In the genomic region with DNA sequence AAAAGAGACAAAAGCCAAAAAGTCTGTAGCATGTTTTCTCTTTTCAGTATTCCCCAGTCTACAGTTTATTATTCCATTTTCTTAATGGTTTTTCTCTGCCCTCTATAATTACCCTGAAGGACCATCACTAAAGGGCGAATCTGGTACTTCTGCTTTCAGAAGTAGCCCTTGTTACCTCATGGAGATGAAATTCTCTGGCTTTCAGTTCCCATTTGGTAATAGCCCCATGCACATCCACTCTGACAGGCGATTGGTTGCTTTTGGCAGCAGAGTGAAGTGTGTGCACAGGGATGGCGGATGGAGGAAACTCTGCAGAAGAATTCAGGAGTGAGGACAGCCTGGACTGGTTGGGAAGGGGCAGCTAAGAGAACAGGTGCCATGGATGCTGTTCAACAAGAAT, we compare ENCODE assay signal across 9 cellular contexts.
DNase-seq lines count a peak whose midpoint lies in the region; ATAC-seq and TF ChIP-seq lines count a peak whose summit lies in the region.
"Had no signal": no experiment of that assay in that cellular context is flagged by ENCODE, and none has a peak within 500 bp of the region (broad histone marks: within the 10 kb centered on the region; RNA-seq: fewer than 3 reads in every experiment).

No MANE protein-coding gene starts in this region.

- no peak for TF ChIP-seq RAD21 in neural cell (conservative IDR thresholded peaks at IDR 0.05)

- H3K36me3 Mint-ChIP-seq in CD8-positive, alpha-beta memory T cell: peaks cover 0 to 1% (median 0%) of the 10 kb centered on the region in 3 donors
- H3K36me3 Mint-ChIP-seq: brain had no signal

- H3K27me3 ChIP-seq in neural cell (ENCODE audit: insufficient read depth, low read depth, low read length): no peaks in the 10 kb centered on the region
- no peaks in the 10 kb centered on the region for H3K27me3 ChIP-seq in CD8-positive, alpha-beta memory T cell (ENCODE audit: insufficient read depth, low read length, poor library complexity, severe bottlenecking)

- DNase-seq in NB4 (ENCODE audit: low read depth): peak; percentile 34
- no peak for DNase-seq in RKO (ENCODE audit: low spot score)
- no peak for DNase-seq in HK-2 (ENCODE audit: unreplicated experiment)
- no peak for DNase-seq in CD8-positive, alpha-beta memory T cell
- DNase-seq in cerebellar cortex (ENCODE audit: low spot score): no peak

- no peaks in the 10 kb centered on the region for H3K79me2 ChIP-seq in neural cell (replicated peaks; ENCODE audit: insufficient read depth, low read length)

- TF ChIP-seq POLR2A in NB4 (IDR thresholded peaks at IDR 0.05; ENCODE audit: extremely low read depth, insufficient read length): no peak

- H2AFZ ChIP-seq in neural cell (ENCODE audit: low read depth, low read length): no peak overlapping the region

- H3K9me3 ChIP-seq in neural cell (ENCODE audit: low read length): no peaks in the 10 kb centered on the region
- no peaks in the 10 kb centered on the region for H3K9me3 ChIP-seq in CD8-positive, alpha-beta memory T cell (ENCODE audit: low read length)

- TF ChIP-seq CTCF in NB4 (IDR thresholded peaks at IDR 0.05; ENCODE audit: low read depth, low read length) (no peak), neural cell (IDR thresholded peaks at IDR 0.05; ENCODE audit: poor library complexity, severe bottlenecking) (no peak)

- no peak overlapping the region for H3K4me3 Mint-ChIP-seq in CD8-positive, alpha-beta memory T cell
- H3K4me3 Mint-ChIP-seq: brain had no signal

- H3K27me3 Mint-ChIP-seq in CD8-positive, alpha-beta memory T cell: no peaks in the 10 kb centered on the region
- H3K27me3 Mint-ChIP-seq: brain had no signal

- H3F3A ChIP-seq in neural cell (ENCODE audit: insufficient read depth, low read length, poor library complexity, severe bottlenecking): no peaks in the 10 kb centered on the region

- H3K27ac ChIP-seq in neural cell (ENCODE audit: low read length): peak overlapping the region; percentile 23
- no peak overlapping the region for H3K27ac ChIP-seq in CD8-positive, alpha-beta memory T cell (ENCODE audit: low read depth, low read length)

- H3K4me1 Mint-ChIP-seq in CD8-positive, alpha-beta memory T cell: peaks cover 1 to 3% (median 3%) of the 10 kb centered on the region in 3 donors
- H3K4me1 Mint-ChIP-seq: brain had no signal

- no peaks in the 10 kb centered on the region for H3K36me3 ChIP-seq in neural cell (ENCODE audit: insufficient read depth, low read length)
- no peaks in the 10 kb centered on the region for H3K36me3 ChIP-seq in CD8-positive, alpha-beta memory T cell (ENCODE audit: insufficient read depth, low read length)

- no peak for TF ChIP-seq EP300 in neural cell (conservative IDR thresholded peaks at IDR 0.05; ENCODE audit: poor library complexity, severe bottlenecking)

- no peak overlapping the region for H3K4me3 ChIP-seq in NB4 (ENCODE audit: low read depth, low read length)
- H3K4me3 ChIP-seq in neural cell (ENCODE audit: low read length): no peak overlapping the region
- no peak overlapping the region for H3K4me3 ChIP-seq in CD8-positive, alpha-beta memory T cell (ENCODE audit: low read length)

- no peak overlapping the region for H3K4me2 ChIP-seq in neural cell (ENCODE audit: low read length)

- H3K27ac Mint-ChIP-seq in CD8-positive, alpha-beta memory T cell: peak overlapping the region in 1 of 8 donors; percentile 47
- H3K27ac Mint-ChIP-seq: brain had no signal

- ATAC-seq in GM19025 (IDR thresholded peaks at IDR 0.05; ENCODE audit: low read depth, unreplicated experiment) (peak; percentile 98), HG02798 (IDR thresholded peaks at IDR 0.05; ENCODE audit: poor library complexity, unreplicated experiment) (peak; percentile 98)

- no peaks in the 10 kb centered on the region for H4K20me1 ChIP-seq in neural cell (ENCODE audit: insufficient read depth)

- no peaks in the 10 kb centered on the region for H3K4me1 ChIP-seq in CD8-positive, alpha-beta memory T cell (ENCODE audit: insufficient read depth, low read length)

- no peaks in the 10 kb centered on the region for H3K9me3 Mint-ChIP-seq in CD8-positive, alpha-beta memory T cell
- H3K9me3 Mint-ChIP-seq: brain had no signal

- CTCF ChIA-PET in CD8-positive, alpha-beta memory T cell (lab: Charles Lee): interaction anchor here (1.2 to 1.5 kb wide), 2 partner anchors 10 to 12 kb away, joined by 3 read pairs; no protein-coding TSS in a partner anchor

- POLR2A ChIA-PET in CD8-positive, alpha-beta memory T cell (lab: Charles Lee): no interaction called here

- no peak overlapping the region for H3K9ac ChIP-seq in neural cell (ENCODE audit: low read length)

- H3K9me2 ChIP-seq in neural cell (ENCODE audit: insufficient read depth, low read length): no peaks in the 10 kb centered on the region

TF ChIP-seq in neural cell, 6 proteins besides CTCF, POLR2A, EP300 and RAD21:
- TF ChIP-seq, protein P1, sequence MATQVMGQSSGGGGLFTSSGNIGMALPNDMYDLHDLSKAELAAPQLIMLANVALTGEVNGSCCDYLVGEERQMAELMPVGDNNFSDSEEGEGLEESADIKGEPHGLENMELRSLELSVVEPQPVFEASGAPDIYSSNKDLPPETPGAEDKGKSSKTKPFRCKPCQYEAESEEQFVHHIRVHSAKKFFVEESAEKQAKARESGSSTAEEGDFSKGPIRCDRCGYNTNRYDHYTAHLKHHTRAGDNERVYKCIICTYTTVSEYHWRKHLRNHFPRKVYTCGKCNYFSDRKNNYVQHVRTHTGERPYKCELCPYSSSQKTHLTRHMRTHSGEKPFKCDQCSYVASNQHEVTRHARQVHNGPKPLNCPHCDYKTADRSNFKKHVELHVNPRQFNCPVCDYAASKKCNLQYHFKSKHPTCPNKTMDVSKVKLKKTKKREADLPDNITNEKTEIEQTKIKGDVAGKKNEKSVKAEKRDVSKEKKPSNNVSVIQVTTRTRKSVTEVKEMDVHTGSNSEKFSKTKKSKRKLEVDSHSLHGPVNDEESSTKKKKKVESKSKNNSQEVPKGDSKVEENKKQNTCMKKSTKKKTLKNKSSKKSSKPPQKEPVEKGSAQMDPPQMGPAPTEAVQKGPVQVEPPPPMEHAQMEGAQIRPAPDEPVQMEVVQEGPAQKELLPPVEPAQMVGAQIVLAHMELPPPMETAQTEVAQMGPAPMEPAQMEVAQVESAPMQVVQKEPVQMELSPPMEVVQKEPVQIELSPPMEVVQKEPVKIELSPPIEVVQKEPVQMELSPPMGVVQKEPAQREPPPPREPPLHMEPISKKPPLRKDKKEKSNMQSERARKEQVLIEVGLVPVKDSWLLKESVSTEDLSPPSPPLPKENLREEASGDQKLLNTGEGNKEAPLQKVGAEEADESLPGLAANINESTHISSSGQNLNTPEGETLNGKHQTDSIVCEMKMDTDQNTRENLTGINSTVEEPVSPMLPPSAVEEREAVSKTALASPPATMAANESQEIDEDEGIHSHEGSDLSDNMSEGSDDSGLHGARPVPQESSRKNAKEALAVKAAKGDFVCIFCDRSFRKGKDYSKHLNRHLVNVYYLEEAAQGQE (IDR thresholded peaks at IDR 0.05; ENCODE audit: borderline replicate concordance): no peak
- TF ChIP-seq TAF1 (IDR thresholded peaks at IDR 0.05; ENCODE audit: low read depth): no peak
- TF ChIP-seq POLR2AphosphoS5 (IDR thresholded peaks at IDR 0.05): no peak
- TF ChIP-seq SMC3 (conservative IDR thresholded peaks at IDR 0.05; ENCODE audit: poor library complexity): no peak
- TF ChIP-seq EZH2 (IDR thresholded peaks at IDR 0.05; ENCODE audit: borderline replicate concordance, insufficient read depth, low read length, poor library complexity, severe bottlenecking): no peak
- TF ChIP-seq MXI1 (conservative IDR thresholded peaks at IDR 0.05; ENCODE audit: poor library complexity, severe bottlenecking): no peak
TF ChIP-seq in neural cell: peak in this region for 0.
